Comparison of ENCODE assay signal across 12 cellular contexts in the genomic region with DNA sequence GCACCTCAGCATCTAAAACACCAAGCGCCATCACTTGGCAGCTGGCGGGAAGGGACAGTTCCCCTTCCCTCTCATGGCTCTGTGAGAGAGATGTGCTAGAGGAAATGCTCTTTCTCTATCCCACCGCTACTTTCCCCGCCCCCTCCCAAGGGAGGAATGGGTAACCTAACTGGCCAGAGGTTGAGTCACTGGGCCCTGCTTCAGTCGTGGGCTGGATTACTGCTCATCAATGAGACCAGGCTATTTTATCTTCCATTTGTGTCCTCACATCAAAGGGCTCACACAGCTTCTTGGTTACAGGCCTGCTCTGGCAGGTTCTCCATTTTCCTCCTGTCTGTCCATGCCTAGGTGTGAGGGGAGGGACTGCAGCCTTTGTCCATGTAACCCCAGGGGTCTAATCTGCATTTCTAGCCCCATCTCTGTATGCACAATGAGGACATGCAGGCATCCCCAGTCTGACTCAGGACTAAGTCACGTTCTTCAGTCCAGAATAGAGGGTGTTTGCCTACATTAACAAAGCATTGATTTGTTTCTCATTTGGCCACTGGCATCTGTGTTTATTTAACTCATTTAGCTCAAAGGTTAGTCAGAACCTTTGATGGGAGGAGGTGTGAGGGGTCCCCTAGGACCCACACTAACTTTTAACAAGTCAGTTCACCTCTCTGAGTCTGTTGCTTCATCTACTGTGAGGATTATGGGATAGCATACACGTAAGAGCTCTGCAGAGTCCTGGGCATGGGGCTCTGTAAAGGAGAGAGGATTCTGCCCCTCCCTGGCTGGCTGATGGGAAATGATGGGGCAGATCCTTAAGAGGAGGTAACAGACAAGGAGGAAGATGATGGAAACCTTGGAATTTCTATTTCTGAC.
DNase-seq lines count a peak whose midpoint lies in the region; ATAC-seq, FAIRE-seq and TF ChIP-seq lines count a peak whose summit lies in the region.
"Had no signal": no experiment of that assay in that cellular context is flagged by ENCODE, and none has a peak within 500 bp of the region (broad histone marks: within the 10 kb centered on the region; RNA-seq: fewer than 3 reads in every experiment).

No MANE protein-coding gene starts in this region.

- H3K27me3 ChIP-seq in HepG2 (ENCODE audit: control insufficient read depth in 1 of 2, insufficient read depth in 2 of 2, low read length in 2 of 2) (no peaks in the 10 kb centered on the region), right lobe of liver (no peaks in the 10 kb centered on the region), iPS DF 6.9 (ENCODE audit: control insufficient read depth, insufficient read depth, low read length) (no peaks in the 10 kb centered on the region)

- H3K36me3 Mint-ChIP-seq in WTC11, result peaks cover 6% of the 10 kb centered on the region
- peaks cover 53 to 71% of the 10 kb centered on the region in 2 donors for H3K36me3 Mint-ChIP-seq in CD14-positive monocyte

- H3K9me3 ChIP-seq in HepG2 (ENCODE audit: low read length), result no peaks in the 10 kb centered on the region
- H3K9me3 ChIP-seq in right lobe of liver, result no peaks in the 10 kb centered on the region
- H3K9me3 ChIP-seq in iPS DF 6.9 (ENCODE audit: control insufficient read depth, insufficient read depth, low read length), result no peaks in the 10 kb centered on the region
- H3K9me3 ChIP-seq: prostate gland had no signal

- no TSS peak for BruUV-seq in HepG2 (replicated peaks; lab: Mats Ljungman, UMichigan)

- H2AFZ ChIP-seq in HepG2 (ENCODE audit: low read length), result no peak overlapping the region

- H4K20me1 ChIP-seq in HepG2 (ENCODE audit: insufficient read depth, low read length), result no peaks in the 10 kb centered on the region

- ATAC-seq in HepG2, result peak; percentile 90
- no peak for ATAC-seq in right lobe of liver
- ATAC-seq in WTC11, result peak; percentile 87

- no peak overlapping the region for H3K4me3 ChIP-seq in HepG2 (replicated peaks in 1 of 3; ENCODE audit: insufficient read depth in 1 of 3, low read depth in 2 of 3, low read length in 3 of 3)
- no peak overlapping the region for H3K4me3 ChIP-seq in right lobe of liver
- H3K4me3 ChIP-seq in iPS DF 6.9 (ENCODE audit: low read length), result no peak overlapping the region
- H3K4me3 ChIP-seq: prostate gland had no signal

- peak overlapping the region; percentile 24; the same call in 1 of the 2 replicates for H3K9ac ChIP-seq in HepG2 (ENCODE audit: insufficient read depth, low read depth, low read length)

- H3K4me1 ChIP-seq in HepG2 (ENCODE audit: insufficient read depth, low read length) (peaks cover 27% of the 10 kb centered on the region), right lobe of liver (no peaks in the 10 kb centered on the region), iPS DF 6.9 (ENCODE audit: control insufficient read depth, insufficient read depth, low read length) (peaks cover 4% of the 10 kb centered on the region; the same call in 1 of the 2 replicates)
- H3K4me1 ChIP-seq: prostate gland had no signal

- WGBS in HepG2 (ENCODE audit: low lambda C conversion rate), result 50% methylated on average over 7 of the region's 7 CpGs
- 53% methylated on average over 3 of the region's 7 CpGs for WGBS in right lobe of liver (ENCODE audit: insufficient coverage, low coverage, low lambda C conversion rate, missing lambda C conversion rate)
- no CpG with 5 or more reads among the region's 7 CpGs for WGBS in iPS DF 6.9 (ENCODE audit: insufficient coverage, insufficient read length)

- H3K4me3 Mint-ChIP-seq in WTC11, result no peak overlapping the region
- H3K4me3 Mint-ChIP-seq in CD14-positive monocyte, result no peak overlapping the region
- H3K4me3 Mint-ChIP-seq: immature natural killer cell had no signal

- POLR2A ChIA-PET in HepG2 (lab: Yijun Ruan, JAX), result interaction anchor here (0.7 to 1.1 kb wide), 3 partner anchors 12 to 116 kb away, joined by 3 to 5 read pairs (median 4); partner anchors contain the start of genes SPCS2 and XRRA1
- POLR2A ChIA-PET in WTC11 (lab: Charles Lee), result no interaction called here

- FAIRE-seq in HepG2 (lab: Jason Lieb, UNC), result peak; percentile 95
- FAIRE-seq in urothelium cell line (lab: Jason Lieb, UNC), result no peak

- TF ChIP-seq RAD21 in HepG2 (CRISPR knock-in tag; IDR thresholded peaks at IDR 0.05), result no peak

- peak overlapping the region; percentile 88 for H3K27ac Mint-ChIP-seq in WTC11
- H3K27ac Mint-ChIP-seq in CD14-positive monocyte, result peak overlapping the region in 1 of 7 donors; percentile 12

- H3K27ac ChIP-seq in HepG2 (ENCODE audit: extremely low read length, insufficient read depth, low read length) (peak overlapping the region; percentile 66), right lobe of liver (no peak overlapping the region), iPS DF 6.9 (ENCODE audit: low read length) (no peak overlapping the region)
- H3K27ac ChIP-seq: prostate gland had no signal

- H3K4me2 ChIP-seq in HepG2 (ENCODE audit: low read depth, low read length), result peak overlapping the region; percentile 46

- TF ChIP-seq EP300 in HepG2 (IDR thresholded peaks at IDR 0.05; ENCODE audit: low read depth in 2 of 2, low read length in 2 of 2) (peak in 1 of 2 experiments; percentile 60; a peak in 1 of 4 replicates), HepG2 (CRISPR knock-in tag; IDR thresholded peaks at IDR 0.05; ENCODE audit: borderline replicate concordance) (0 out of 2 replicates have a peak, but pooled peaks have one; percentile 32)

- TF ChIP-seq POLR2A in HepG2 (IDR thresholded peaks at IDR 0.05; ENCODE audit: insufficient read depth in 1 of 2, low read depth in 2 of 2, low read length in 2 of 2) (0 out of 4 replicates have a peak, but pooled peaks have one; percentile 3 to 13), right lobe of liver (IDR thresholded peaks at IDR 0.05) (no peak)

- in situ Hi-C loops in HepG2 (cut with HindIII; ENCODE audit: extremely low pct_ligation_motif_present, low pct_unique_long_range_greater_than_20kb), result no loop called here

- DNase-seq in HepG2 (ENCODE audit: low spot score) (peak; percentile 95), right lobe of liver (no peak), WTC11 (ENCODE audit: low spot score) (peak; percentile 56), iPS DF 6.9 (ENCODE audit: low read depth, low spot score) (peak; percentile 35), urothelium cell line (ENCODE audit: low spot score) (peak; percentile 33), NCI-H1930 (lab: John Stamatoyannopoulos, UW) (no peak), CD14-positive monocyte (ENCODE audit: low spot score) (no peak)
- no peak for DNase-seq in stimulated activated CD4-positive, alpha-beta T cell treated with anti-CD3 and anti-CD28 coated beads, Interleukin-1b, Interleukin-23, amount 100 ng/mL, for 48 hours
- DNase-seq: central memory CD4-positive, alpha-beta T cell; immature natural killer cell; NCI-H2081 had no signal

- TF ChIP-seq CTCF in HepG2 (CRISPR knock-in tag; IDR thresholded peaks at IDR 0.05) (no peak), right lobe of liver (IDR thresholded peaks at IDR 0.05) (no peak), WTC11 (IDR thresholded peaks at IDR 0.05) (no peak), CD14-positive monocyte (IDR thresholded peaks at IDR 0.05) (no peak)

- no peaks in the 10 kb centered on the region for H3K79me2 ChIP-seq in HepG2 (ENCODE audit: insufficient read depth, low read length)

- CTCF ChIA-PET in HepG2 (lab: Yijun Ruan, JAX; ENCODE audit: low intra/inter-chr PET ratio, low total read pairs) (no interaction called here), WTC11 (lab: Charles Lee) (interaction anchor here (1.0 to 1.6 kb wide), 3 partner anchors 80 to 147 kb away, joined by 3 to 7 read pairs (median 4); no protein-coding TSS in a partner anchor)

- peaks cover 21% of the 10 kb centered on the region for H3K4me1 Mint-ChIP-seq in WTC11
- H3K4me1 Mint-ChIP-seq in CD14-positive monocyte, result peaks cover 15% of the 10 kb centered on the region

- intact Hi-C loops in HepG2 (cut with micrococcal nuclease; ENCODE audit: unreplicated experiment) (no loop called here), right lobe of liver (cut with DNase I) (no loop called here), CD14-positive monocyte (cut with micrococcal nuclease) (no loop called here)

- H3K36me3 ChIP-seq in HepG2 (replicated peaks in 1 of 2; ENCODE audit: control insufficient read depth in 1 of 2, insufficient read depth in 2 of 2, low read length in 2 of 2) (peaks cover 11 to 40% of the 10 kb centered on the region in 2 experiments), right lobe of liver (peaks cover 0 to 3% (median 0%) of the 10 kb centered on the region in 4 donors), iPS DF 6.9 (ENCODE audit: control insufficient read depth, insufficient read depth, low read length) (peaks cover 2% of the 10 kb centered on the region; the same call in 1 of the 2 replicates)
- H3K36me3 ChIP-seq: prostate gland had no signal

- no peaks in the 10 kb centered on the region for H3K9me3 Mint-ChIP-seq in WTC11
- H3K9me3 Mint-ChIP-seq in CD14-positive monocyte, result no peaks in the 10 kb centered on the region
- H3K9me3 Mint-ChIP-seq: immature natural killer cell had no signal

- H3K27me3 Mint-ChIP-seq in WTC11 (ENCODE audit: low read depth), result no peaks in the 10 kb centered on the region
- peaks cover 0 to 6% (median 0%) of the 10 kb centered on the region in 3 donors for H3K27me3 Mint-ChIP-seq in CD14-positive monocyte (ENCODE audit: low read depth in 3 of 3)

TF ChIP-seq in HepG2, 621 proteins besides CTCF, POLR2A, EP300 and RAD21 (continues in another document):
- peak; percentile 94 for TF ChIP-seq TBX3 (IDR thresholded peaks at IDR 0.05; ENCODE audit: borderline replicate concordance)
- TF ChIP-seq ZMAT3 (CRISPR knock-in tag; conservative IDR thresholded peaks at IDR 0.05), result no peak
- TF ChIP-seq ARNT2 (CRISPR knock-in tag; IDR thresholded peaks at IDR 0.05; ENCODE audit: low read depth), result no peak

Comparison
In these comparisons a context has a peak if more than half of its experiments do, and no peak if none do; other contexts are left out.
1. ATAC-seq: peak in HepG2 (single experiment) and WTC11 (single experiment); none in right lobe of liver (0 of 4).
2. DNase-seq: peak in HepG2 (single experiment), WTC11 (single experiment), iPS DF 6.9 (single experiment) and urothelium cell line (single experiment); none in right lobe of liver (0 of 3), NCI-H1930 (0 of 2), CD14-positive monocyte (single experiment) and stimulated activated CD4-positive, alpha-beta T cell treated with anti-CD3 and anti-CD28 coated beads, Interleukin-1b, Interleukin-23, amount 100 ng/mL, for 48 hours (single experiment).
3. Of the 50 proteins assayed by ChIP-seq in both HepG2 and WTC11: peak only in HepG2: ATF3, FOXJ3, FOXP1, FOXP4, SMAD3 and TCF7; only in WTC11: E2F5; in both: none; in neither: 41; mixed calls (peak in some experiments, not most) for 2.